ENCODE assay signal across 1 cellular context in genomic region chr19:17847538-17848366, GRCh38.
A peak's percentile ranks its signal among the peaks of the same experiment; 100 is the strongest.
TF ChIP-seq lines count a peak whose summit lies in the region.

Gene JAK3 (minus strand): TSS chr19:17847982. CDS start chr19:17844417, 3,565 bp downstream.

TF ChIP-seq in HepG2, 621 proteins besides CTCF, POLR2A, EP300 and RAD21 (continued from another document and continues in another):
- TF ChIP-seq, protein P1, sequence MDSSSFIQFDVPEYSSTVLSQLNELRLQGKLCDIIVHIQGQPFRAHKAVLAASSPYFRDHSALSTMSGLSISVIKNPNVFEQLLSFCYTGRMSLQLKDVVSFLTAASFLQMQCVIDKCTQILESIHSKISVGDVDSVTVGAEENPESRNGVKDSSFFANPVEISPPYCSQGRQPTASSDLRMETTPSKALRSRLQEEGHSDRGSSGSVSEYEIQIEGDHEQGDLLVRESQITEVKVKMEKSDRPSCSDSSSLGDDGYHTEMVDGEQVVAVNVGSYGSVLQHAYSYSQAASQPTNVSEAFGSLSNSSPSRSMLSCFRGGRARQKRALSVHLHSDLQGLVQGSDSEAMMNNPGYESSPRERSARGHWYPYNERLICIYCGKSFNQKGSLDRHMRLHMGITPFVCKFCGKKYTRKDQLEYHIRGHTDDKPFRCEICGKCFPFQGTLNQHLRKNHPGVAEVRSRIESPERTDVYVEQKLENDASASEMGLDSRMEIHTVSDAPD (CRISPR knock-in tag; IDR thresholded peaks at IDR 0.05): no peak
- TF ChIP-seq ZNF292 (CRISPR knock-in tag; IDR thresholded peaks at IDR 0.05; ENCODE audit: borderline replicate concordance, low read depth): no peak
- no peak for TF ChIP-seq THAP9 (CRISPR knock-in tag; IDR thresholded peaks at IDR 0.05; ENCODE audit: borderline replicate concordance)
- peak; percentile 38; the same call in 1 of the 2 replicates for TF ChIP-seq PHF21A (CRISPR knock-in tag; IDR thresholded peaks at IDR 0.05)
- peak; percentile 41; the same call in 1 of the 2 replicates for TF ChIP-seq DMAP1 (CRISPR knock-in tag; IDR thresholded peaks at IDR 0.05)
- TF ChIP-seq MIXL1 (CRISPR knock-in tag; IDR thresholded peaks at IDR 0.05): no peak
- TF ChIP-seq ZNF891 (CRISPR knock-in tag; IDR thresholded peaks at IDR 0.05): no peak
- no peak for TF ChIP-seq AKAP8 (CRISPR knock-in tag; IDR thresholded peaks at IDR 0.05)
- no peak for TF ChIP-seq MZF1 (CRISPR knock-in tag; IDR thresholded peaks at IDR 0.05; ENCODE audit: borderline replicate concordance)
- no peak for TF ChIP-seq NR2F2 (IDR thresholded peaks at IDR 0.05; ENCODE audit: borderline replicate concordance, low read depth)
- TF ChIP-seq ATRX (CRISPR knock-in tag; IDR thresholded peaks at IDR 0.05; ENCODE audit: borderline replicate concordance): no peak
- no peak for TF ChIP-seq ARID2 (CRISPR knock-in tag; IDR thresholded peaks at IDR 0.05; ENCODE audit: borderline replicate concordance)
- TF ChIP-seq FIP1L1 (IDR thresholded peaks at IDR 0.05; ENCODE audit: borderline replicate concordance, insufficient read depth, low read depth, low read length): no peak
- no peak for TF ChIP-seq IRF2 (CRISPR knock-in tag; IDR thresholded peaks at IDR 0.05)
- TF ChIP-seq ZBTB38 (CRISPR knock-in tag; IDR thresholded peaks at IDR 0.05): no peak
- peak; percentile 46; the same call in 1 of the 2 replicates for TF ChIP-seq GMEB1 (CRISPR knock-in tag; IDR thresholded peaks at IDR 0.05; ENCODE audit: borderline replicate concordance)
- no peak for TF ChIP-seq SMC3 (IDR thresholded peaks at IDR 0.05; ENCODE audit: low read length)
- no peak for TF ChIP-seq ZNF737 (CRISPR knock-in tag; IDR thresholded peaks at IDR 0.05; ENCODE audit: borderline replicate concordance)
- no peak for TF ChIP-seq HOXA5 (CRISPR knock-in tag; IDR thresholded peaks at IDR 0.05)
- TF ChIP-seq ZNF609 (CRISPR knock-in tag; IDR thresholded peaks at IDR 0.05; ENCODE audit: borderline replicate concordance): 0 out of 2 replicates have a peak, but pooled peaks have one; percentile 58
- TF ChIP-seq SMYD3 (CRISPR knock-in tag; IDR thresholded peaks at IDR 0.05): no peak
- no peak for TF ChIP-seq RFXAP (CRISPR knock-in tag; IDR thresholded peaks at IDR 0.05; ENCODE audit: borderline replicate concordance)
- TF ChIP-seq, protein P2, sequence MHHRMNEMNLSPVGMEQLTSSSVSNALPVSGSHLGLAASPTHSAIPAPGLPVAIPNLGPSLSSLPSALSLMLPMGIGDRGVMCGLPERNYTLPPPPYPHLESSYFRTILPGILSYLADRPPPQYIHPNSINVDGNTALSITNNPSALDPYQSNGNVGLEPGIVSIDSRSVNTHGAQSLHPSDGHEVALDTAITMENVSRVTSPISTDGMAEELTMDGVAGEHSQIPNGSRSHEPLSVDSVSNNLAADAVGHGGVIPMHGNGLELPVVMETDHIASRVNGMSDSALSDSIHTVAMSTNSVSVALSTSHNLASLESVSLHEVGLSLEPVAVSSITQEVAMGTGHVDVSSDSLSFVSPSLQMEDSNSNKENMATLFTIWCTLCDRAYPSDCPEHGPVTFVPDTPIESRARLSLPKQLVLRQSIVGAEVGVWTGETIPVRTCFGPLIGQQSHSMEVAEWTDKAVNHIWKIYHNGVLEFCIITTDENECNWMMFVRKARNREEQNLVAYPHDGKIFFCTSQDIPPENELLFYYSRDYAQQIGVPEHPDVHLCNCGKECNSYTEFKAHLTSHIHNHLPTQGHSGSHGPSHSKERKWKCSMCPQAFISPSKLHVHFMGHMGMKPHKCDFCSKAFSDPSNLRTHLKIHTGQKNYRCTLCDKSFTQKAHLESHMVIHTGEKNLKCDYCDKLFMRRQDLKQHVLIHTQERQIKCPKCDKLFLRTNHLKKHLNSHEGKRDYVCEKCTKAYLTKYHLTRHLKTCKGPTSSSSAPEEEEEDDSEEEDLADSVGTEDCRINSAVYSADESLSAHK (CRISPR knock-in tag; IDR thresholded peaks at IDR 0.05; ENCODE audit: borderline replicate concordance): no peak
- TF ChIP-seq ARNTL (CRISPR knock-in tag; IDR thresholded peaks at IDR 0.05): peak; percentile 30; the same call in 1 of the 2 replicates
- no peak for TF ChIP-seq SCMH1 (CRISPR knock-in tag; IDR thresholded peaks at IDR 0.05; ENCODE audit: borderline replicate concordance)
- TF ChIP-seq ZNF781 (CRISPR knock-in tag; IDR thresholded peaks at IDR 0.05; ENCODE audit: borderline replicate concordance, not compliant biosample characterization): no peak
- TF ChIP-seq LBX2 (CRISPR knock-in tag; IDR thresholded peaks at IDR 0.05; ENCODE audit: borderline replicate concordance): no peak
- TF ChIP-seq AGO2 (optimal IDR thresholded peaks at IDR 0.05; ENCODE audit: low read depth, low read length): no peak
- TF ChIP-seq RFX1 (IDR thresholded peaks at IDR 0.05): no peak
- peak; percentile 66 for TF ChIP-seq PHF8 (CRISPR knock-in tag; IDR thresholded peaks at IDR 0.05)
- TF ChIP-seq, protein P3, sequence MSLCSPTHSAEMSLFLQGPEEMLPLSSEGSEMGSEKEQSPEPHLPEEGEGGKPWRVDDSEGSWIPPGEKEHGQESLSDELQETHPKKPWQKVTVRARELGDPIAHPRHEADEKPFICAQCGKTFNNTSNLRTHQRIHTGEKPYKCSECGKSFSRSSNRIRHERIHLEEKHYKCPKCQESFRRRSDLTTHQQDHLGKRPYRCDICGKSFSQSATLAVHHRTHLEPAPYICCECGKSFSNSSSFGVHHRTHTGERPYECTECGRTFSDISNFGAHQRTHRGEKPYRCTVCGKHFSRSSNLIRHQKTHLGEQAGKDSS (CRISPR knock-in tag; IDR thresholded peaks at IDR 0.05; ENCODE audit: borderline replicate concordance, low read depth): no peak
- no peak for TF ChIP-seq TMF1 (CRISPR knock-in tag; IDR thresholded peaks at IDR 0.05; ENCODE audit: low read depth)
- no peak for TF ChIP-seq ZBTB8A (CRISPR knock-in tag; IDR thresholded peaks at IDR 0.05; ENCODE audit: borderline replicate concordance, low read depth)
- TF ChIP-seq PCBP1 (IDR thresholded peaks at IDR 0.05; ENCODE audit: borderline replicate concordance, low read depth, low read length): 0 out of 2 replicates have a peak, but pooled peaks have one; percentile 78
- TF ChIP-seq NR3C1 (CRISPR knock-in tag; IDR thresholded peaks at IDR 0.05): no peak
- TF ChIP-seq DR1 (CRISPR knock-in tag; IDR thresholded peaks at IDR 0.05): no peak
- peak; percentile 32; the same call in 1 of the 2 replicates for TF ChIP-seq FOXO1 (CRISPR knock-in tag; IDR thresholded peaks at IDR 0.05)
- TF ChIP-seq REST (IDR thresholded peaks at IDR 0.05; ENCODE audit: borderline replicate concordance in 1 of 2, low read depth in 1 of 2, low read length in 2 of 2): peak in 1 of 2 experiments; percentile 41; a peak in 1 of 4 replicates
- TF ChIP-seq POLR2G (IDR thresholded peaks at IDR 0.05; ENCODE audit: low read depth, low read length): peak; percentile 83
- no peak for TF ChIP-seq GATA4 (IDR thresholded peaks at IDR 0.05; ENCODE audit: borderline replicate concordance, low read depth)
- TF ChIP-seq ZNF644 (CRISPR knock-in tag; IDR thresholded peaks at IDR 0.05; ENCODE audit: low read depth): no peak
- TF ChIP-seq CREBL2 (CRISPR knock-in tag; IDR thresholded peaks at IDR 0.05; ENCODE audit: borderline replicate concordance): no peak
- 0 out of 2 replicates have a peak, but pooled peaks have one; percentile 18 for TF ChIP-seq ZNF232 (CRISPR knock-in tag; IDR thresholded peaks at IDR 0.05; ENCODE audit: borderline replicate concordance)
- no peak for TF ChIP-seq ZNF224 (CRISPR knock-in tag; IDR thresholded peaks at IDR 0.05)
- TF ChIP-seq ZNF784 (CRISPR knock-in tag; IDR thresholded peaks at IDR 0.05; ENCODE audit: borderline replicate concordance): peak; percentile 35; the same call in 1 of the 2 replicates
